31 cellular contexts compared by ENCODE assay signal in genomic region chr4:94237271-94237670, GRCh38.
"Had no signal": no experiment of that assay in that cellular context is flagged by ENCODE, and none has a peak within 500 bp of the region (broad histone marks: within the 10 kb centered on the region; RNA-seq: fewer than 3 reads in every experiment).

No MANE protein-coding gene starts in this region.

- H3K9ac ChIP-seq: neural progenitor cell, parathyroid adenoma had no signal

- H3K27me3 Mint-ChIP-seq: naive thymus-derived CD8-positive, alpha-beta T cell; natural killer cell treated with Interleukin-12 subunit alpha and Interleukin-12 subunit beta and Interleukin-15 and Interleukin-18, amount 100 ng/mL, for 72 hours; progenitor cell of endocrine pancreas; stimulated activated memory B cell treated with anti-CD40 and anti-IgM and Interleukin-4, amounts not matched to agents 10 μg/mL and 1 μg/mL and 100 μg/mL, for 72 hours; stimulated activated naive CD8-positive, alpha-beta T cell treated with anti-CD3 and anti-CD28 coated beads, Interleukin-15, amount 100 ng/mL, for 72 hours; type B pancreatic cell had no signal

- H3K4me3 Mint-ChIP-seq: naive thymus-derived CD8-positive, alpha-beta T cell; natural killer cell treated with Interleukin-12 subunit alpha and Interleukin-12 subunit beta and Interleukin-15 and Interleukin-18, amount 100 ng/mL, for 72 hours; neural progenitor cell; stimulated activated memory B cell treated with anti-CD40 and anti-IgM and Interleukin-4, amounts not matched to agents 10 μg/mL and 1 μg/mL and 100 μg/mL, for 72 hours; stimulated activated naive CD8-positive, alpha-beta T cell treated with anti-CD3 and anti-CD28 coated beads, Interleukin-15, amount 100 ng/mL, for 72 hours; type B pancreatic cell had no signal

- ATAC-seq: naive thymus-derived CD8-positive, alpha-beta T cell; natural killer cell treated with Interleukin-12 subunit alpha and Interleukin-12 subunit beta and Interleukin-15 and Interleukin-18, amount 100 ng/mL, for 72 hours; psoas muscle; right cardiac atrium; sciatic nerve; stimulated activated memory B cell treated with anti-CD40 and anti-IgM and Interleukin-4, amounts not matched to agents 10 μg/mL and 1 μg/mL and 100 μg/mL, for 72 hours; stimulated activated naive CD8-positive, alpha-beta T cell treated with anti-CD3 and anti-CD28 coated beads, Interleukin-15, amount 100 ng/mL, for 72 hours; stimulated activated naive CD8-positive, alpha-beta T cell treated with anti-CD3 and anti-CD28 coated beads, Interleukin-15, Interleukin-2, amounts not matched to agents 100 U/mL and 50 U/mL, for 24 hours; upper lobe of right lung had no signal

- H2AFZ ChIP-seq: neural progenitor cell, parathyroid adenoma had no signal

- H3K9me3 Mint-ChIP-seq: naive thymus-derived CD8-positive, alpha-beta T cell; natural killer cell treated with Interleukin-12 subunit alpha and Interleukin-12 subunit beta and Interleukin-15 and Interleukin-18, amount 100 ng/mL, for 72 hours; neural progenitor cell; stimulated activated memory B cell treated with anti-CD40 and anti-IgM and Interleukin-4, amounts not matched to agents 10 μg/mL and 1 μg/mL and 100 μg/mL, for 72 hours; stimulated activated naive CD8-positive, alpha-beta T cell treated with anti-CD3 and anti-CD28 coated beads, Interleukin-15, amount 100 ng/mL, for 72 hours; type B pancreatic cell had no signal

- DNase-seq: naive thymus-derived CD8-positive, alpha-beta T cell; occipital lobe; ovary; posterior cingulate gyrus; psoas muscle; right cardiac atrium; spleen; stimulated activated CD4-positive, alpha-beta T cell treated with anti-CD3 and anti-CD28 coated beads, Interleukin-12 subunit alpha, Interleukin-12 subunit beta, amount 100 ng/mL, for 4 hours; stimulated activated CD4-positive, alpha-beta T cell treated with anti-CD3 and anti-CD28 coated beads, Interleukin-1b, Interleukin-23, amount 100 ng/mL, for 48 hours; stimulated activated CD4-positive, alpha-beta T cell treated with anti-CD3 and anti-CD28 coated beads, Interleukin-4, amount 100 ng/mL, for 1 hour; stimulated activated CD4-positive, alpha-beta T cell treated with anti-CD3 and anti-CD28 coated beads, Interleukin-4, amount 100 ng/mL, for 4 hours; stimulated activated CD8-positive, alpha-beta memory T cell treated with anti-CD3 and anti-CD28 coated beads, Interleukin-4, amount 100 ng/mL, for 48 hours; stimulated activated naive CD4-positive, alpha-beta T cell; stimulated activated naive CD8-positive, alpha-beta T cell treated with anti-CD3 and anti-CD28 coated beads, Interleukin-15, amount 100 ng/mL, for 72 hours; stimulated activated naive CD8-positive, alpha-beta T cell treated with anti-CD3 and anti-CD28 coated beads, Interleukin-15, Interleukin-2, amounts not matched to agents 100 U/mL and 50 U/mL, for 24 hours; substantia nigra; testis; tibial artery; transverse colon; upper lobe of right lung; uterus had no signal

- H3K27me3 ChIP-seq: neural progenitor cell, ovary, spleen, suprapubic skin, testis, tibial artery, transverse colon, upper lobe of right lung, uterus had no signal

- H3K9me3 ChIP-seq: ovary, psoas muscle, spleen, suprapubic skin, testis, tibial artery, transverse colon, upper lobe of right lung, uterus had no signal

- H3K4me3 ChIP-seq: neural progenitor cell, ovary, psoas muscle, skin epidermis, smooth muscle cell, spleen, suprapubic skin, testis, tibial artery, transverse colon, upper lobe of right lung, uterus had no signal

- H3K27ac Mint-ChIP-seq: natural killer cell treated with Interleukin-12 subunit alpha and Interleukin-12 subunit beta and Interleukin-15 and Interleukin-18, amount 100 ng/mL, for 72 hours; neural progenitor cell; progenitor cell of endocrine pancreas; stimulated activated memory B cell treated with anti-CD40 and anti-IgM and Interleukin-4, amounts not matched to agents 10 μg/mL and 1 μg/mL and 100 μg/mL, for 72 hours; stimulated activated naive CD8-positive, alpha-beta T cell treated with anti-CD3 and anti-CD28 coated beads, Interleukin-15, amount 100 ng/mL, for 72 hours; type B pancreatic cell had no signal

- H3K4me1 Mint-ChIP-seq: neural progenitor cell; stimulated activated memory B cell treated with anti-CD40 and anti-IgM and Interleukin-4, amounts not matched to agents 10 μg/mL and 1 μg/mL and 100 μg/mL, for 72 hours; stimulated activated naive CD8-positive, alpha-beta T cell treated with anti-CD3 and anti-CD28 coated beads, Interleukin-15, amount 100 ng/mL, for 72 hours had no signal

- H3K36me3 ChIP-seq: ovary, uterus had no signal

- H3K4me1 ChIP-seq: neural progenitor cell, parathyroid adenoma, psoas muscle, spleen, suprapubic skin, tibial artery, transverse colon, upper lobe of right lung, uterus had no signal

- H3K27ac ChIP-seq: neural progenitor cell, ovary, parathyroid adenoma, psoas muscle, skin epidermis, spleen, suprapubic skin, testis, tibial artery, transverse colon, upper lobe of right lung, uterus had no signal

- H3K4me2 ChIP-seq: neural progenitor cell, smooth muscle cell had no signal
